Comparison of ENCODE assay signal across 1 cellular context in genomic region chr2:9627310-9627709, GRCh38.
A peak's percentile ranks its signal among the peaks of the same experiment; 100 is the strongest.
TF ChIP-seq lines count a peak whose summit lies in the region.

No MANE protein-coding gene starts in this region.

TF ChIP-seq in HepG2, 621 proteins besides CTCF, POLR2A, EP300 and RAD21 (continued from another document):
- TF ChIP-seq, protein P1, sequence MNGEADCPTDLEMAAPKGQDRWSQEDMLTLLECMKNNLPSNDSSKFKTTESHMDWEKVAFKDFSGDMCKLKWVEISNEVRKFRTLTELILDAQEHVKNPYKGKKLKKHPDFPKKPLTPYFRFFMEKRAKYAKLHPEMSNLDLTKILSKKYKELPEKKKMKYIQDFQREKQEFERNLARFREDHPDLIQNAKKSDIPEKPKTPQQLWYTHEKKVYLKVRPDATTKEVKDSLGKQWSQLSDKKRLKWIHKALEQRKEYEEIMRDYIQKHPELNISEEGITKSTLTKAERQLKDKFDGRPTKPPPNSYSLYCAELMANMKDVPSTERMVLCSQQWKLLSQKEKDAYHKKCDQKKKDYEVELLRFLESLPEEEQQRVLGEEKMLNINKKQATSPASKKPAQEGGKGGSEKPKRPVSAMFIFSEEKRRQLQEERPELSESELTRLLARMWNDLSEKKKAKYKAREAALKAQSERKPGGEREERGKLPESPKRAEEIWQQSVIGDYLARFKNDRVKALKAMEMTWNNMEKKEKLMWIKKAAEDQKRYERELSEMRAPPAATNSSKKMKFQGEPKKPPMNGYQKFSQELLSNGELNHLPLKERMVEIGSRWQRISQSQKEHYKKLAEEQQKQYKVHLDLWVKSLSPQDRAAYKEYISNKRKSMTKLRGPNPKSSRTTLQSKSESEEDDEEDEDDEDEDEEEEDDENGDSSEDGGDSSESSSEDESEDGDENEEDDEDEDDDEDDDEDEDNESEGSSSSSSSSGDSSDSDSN (CRISPR knock-in tag; IDR thresholded peaks at IDR 0.05): no peak
- TF ChIP-seq, protein P2, sequence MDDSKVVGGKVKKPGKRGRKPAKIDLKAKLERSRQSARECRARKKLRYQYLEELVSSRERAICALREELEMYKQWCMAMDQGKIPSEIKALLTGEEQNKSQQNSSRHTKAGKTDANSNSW (CRISPR knock-in tag; IDR thresholded peaks at IDR 0.05; ENCODE audit: borderline replicate concordance): no peak
- TF ChIP-seq ZBTB1 (CRISPR knock-in tag; IDR thresholded peaks at IDR 0.05; ENCODE audit: borderline replicate concordance) (no peak), ZNF251 (CRISPR knock-in tag; IDR thresholded peaks at IDR 0.05) (no peak), ZNF770 (CRISPR knock-in tag; IDR thresholded peaks at IDR 0.05) (peak; percentile 37; the same call in 1 of the 2 replicates)
